Comparison of ENCODE assay signal across 27 cellular contexts in the genomic region with DNA sequence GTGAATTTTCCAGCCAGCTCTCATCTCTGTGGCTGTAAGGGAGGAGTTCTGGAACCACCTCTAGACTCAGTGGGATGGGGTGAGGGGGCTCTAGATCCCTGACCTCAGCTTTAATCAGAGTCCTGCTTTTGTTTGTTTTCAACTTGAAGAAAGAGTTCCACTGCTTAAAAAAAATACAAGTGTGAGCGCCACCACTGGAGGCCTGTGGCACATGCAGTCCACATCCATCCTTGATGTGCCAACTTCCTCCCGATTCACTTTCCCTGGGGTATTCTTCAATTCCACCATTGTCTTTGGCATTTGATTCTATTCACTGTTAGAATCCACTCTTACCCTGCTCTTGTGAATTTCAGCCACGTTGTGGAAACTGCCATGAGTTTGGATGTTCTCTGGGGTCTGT.
DNase-seq lines count a peak whose midpoint lies in the region; ATAC-seq, FAIRE-seq and TF ChIP-seq lines count a peak whose summit lies in the region.
"Had no signal": no experiment of that assay in that cellular context is flagged by ENCODE, and none has a peak within 500 bp of the region (broad histone marks: within the 10 kb centered on the region; RNA-seq: fewer than 3 reads in every experiment).

No MANE protein-coding gene starts in this region.

- intact Hi-C loops in PC-3 (cut with micrococcal nuclease) = no loop called here
- intact Hi-C loops in posterior cingulate gyrus (cut with DNase I) = no loop called here

- TF ChIP-seq CTCF in A549 (IDR thresholded peaks at IDR 0.05) = peak; percentile 11; the same call in 1 of the 3 replicates
- TF ChIP-seq CTCF in GM23338 (conservative IDR thresholded peaks at IDR 0.05; ENCODE audit: low read depth in 2 of 2) = peak; percentile 57 to 60
- TF ChIP-seq CTCF in PC-3 (conservative IDR thresholded peaks at IDR 0.05; ENCODE audit: low read depth, low read length) = peak; percentile 62
- peak; percentile 19 for TF ChIP-seq CTCF in foreskin keratinocyte (conservative IDR thresholded peaks at IDR 0.05)

- ATAC-seq in A549 (peak in 1 of 2 experiments; percentile 53; a peak in 1 of 6 replicates), GM23338 (peak; percentile 66), PC-3 (no peak), foreskin keratinocyte (no peak)
- ATAC-seq: gastroesophageal sphincter had no signal

- H3K79me2 ChIP-seq in GM23338 (replicated peaks; ENCODE audit: insufficient read depth) = no peaks in the 10 kb centered on the region
- no peaks in the 10 kb centered on the region for H3K79me2 ChIP-seq in PC-3 (ENCODE audit: low read length)
- H3K79me2 ChIP-seq: parathyroid adenoma had no signal

- no peaks in the 10 kb centered on the region for H4K20me1 ChIP-seq in GM23338 (replicated peaks; ENCODE audit: insufficient read depth)
- no peaks in the 10 kb centered on the region for H4K20me1 ChIP-seq in PC-3 (ENCODE audit: low read length)

- H3K9me3 ChIP-seq in A549 = no peaks in the 10 kb centered on the region
- no peaks in the 10 kb centered on the region for H3K9me3 ChIP-seq in PC-3 (ENCODE audit: low read length)
- H3K9me3 ChIP-seq: gastroesophageal sphincter had no signal

- no peaks in the 10 kb centered on the region for H3K36me3 ChIP-seq in GM23338 (ENCODE audit: insufficient read depth)
- no peaks in the 10 kb centered on the region for H3K36me3 ChIP-seq in PC-3 (ENCODE audit: low read depth, low read length)
- H3K36me3 ChIP-seq: gastroesophageal sphincter had no signal

- TF ChIP-seq RAD21 in A549 (conservative IDR thresholded peaks at IDR 0.05 in 1 of 2, IDR thresholded peaks at IDR 0.05 in 1 of 2) = no peak

- H3K9me2 ChIP-seq in GM23338 (ENCODE audit: insufficient read depth) = 0 out of 2 replicates have a peak, but pooled peaks cover 3% of the 10 kb centered on the region
- no peaks in the 10 kb centered on the region for H3K9me2 ChIP-seq in PC-3 (replicated peaks; ENCODE audit: low read length)

- no peaks in the 10 kb centered on the region for H3F3A ChIP-seq in GM23338 (replicated peaks; ENCODE audit: low read depth)
- no peaks in the 10 kb centered on the region for H3F3A ChIP-seq in PC-3 (ENCODE audit: low read length, unreplicated experiment)

- no peak overlapping the region for H3K27ac Mint-ChIP-seq in GM23338
- H3K27ac Mint-ChIP-seq: immature natural killer cell, naive B cell had no signal

- no peak overlapping the region for H3K4me3 Mint-ChIP-seq in GM23338
- H3K4me3 Mint-ChIP-seq: immature natural killer cell, naive B cell had no signal

- WGBS in A549 (ENCODE audit: missing lambda C conversion rate) = 10% methylated on average over 3 of the region's 3 CpGs

- no TSS peak for BruUV-seq in PC-3 (replicated peaks; lab: Mats Ljungman, UMichigan)

- no peaks in the 10 kb centered on the region; the same call in 2 of the 3 replicates for H3K36me3 Mint-ChIP-seq in GM23338 (ENCODE audit: low read depth)
- H3K36me3 Mint-ChIP-seq: naive B cell had no signal

- H3K27ac ChIP-seq in A549 = no peak overlapping the region
- no peak overlapping the region for H3K27ac ChIP-seq in GM23338 (ENCODE audit: low read depth)
- no peak overlapping the region for H3K27ac ChIP-seq in PC-3 (ENCODE audit: low read length)
- H3K27ac ChIP-seq in foreskin keratinocyte = no peak overlapping the region
- H3K27ac ChIP-seq: gastroesophageal sphincter, parathyroid adenoma, PC-9, SK-N-MC had no signal

- H2AFZ ChIP-seq in GM23338 (no peak overlapping the region), PC-3 (ENCODE audit: low read length) (no peak overlapping the region)
- H2AFZ ChIP-seq: parathyroid adenoma, PC-9 had no signal

- H3K4me3 ChIP-seq in A549 (no peak overlapping the region), GM23338 (no peak overlapping the region), PC-3 (ENCODE audit: low read length) (no peak overlapping the region)
- H3K4me3 ChIP-seq: gastroesophageal sphincter, lung, PC-9, SK-N-MC had no signal

- FAIRE-seq in A549 (lab: Jason Lieb, UNC) = no peak
- FAIRE-seq: colon, endothelial cell of umbilical vein, GM12891 had no signal

- H3K27me3 ChIP-seq in GM23338 (ENCODE audit: insufficient read depth) (peaks cover 7% of the 10 kb centered on the region; the same call in 1 of the 2 replicates), PC-3 (ENCODE audit: low read length) (no peaks in the 10 kb centered on the region), foreskin keratinocyte (no peaks in the 10 kb centered on the region)

- TF ChIP-seq EP300 in A549 (IDR thresholded peaks at IDR 0.05) = no peak

- H3K4me2 ChIP-seq in A549 = no peak overlapping the region
- H3K4me2 ChIP-seq in GM23338 = no peak overlapping the region
- no peak overlapping the region for H3K4me2 ChIP-seq in PC-3 (ENCODE audit: low read length)
- H3K4me2 ChIP-seq: PC-9 had no signal

- no peak overlapping the region for H3K9ac ChIP-seq in PC-3 (ENCODE audit: low read length)
- H3K9ac ChIP-seq: parathyroid adenoma had no signal

- H3K9me3 Mint-ChIP-seq in GM23338 = peaks cover 7% of the 10 kb centered on the region; the same call in 2 of the 3 replicates

- POLR2A ChIA-PET in A549 (lab: Yijun Ruan, JAX) (no interaction called here), PC-3 (lab: Charles Lee; ENCODE audit: unreplicated experiment) (no interaction called here)

- H3K27me3 Mint-ChIP-seq in GM23338 (ENCODE audit: insufficient read depth, low read depth, poor library complexity) = peaks cover 5% of the 10 kb centered on the region

- peak; percentile 7 to 13 for DNase-seq in A549 (ENCODE audit: low read depth in 1 of 2, low spot score in 1 of 2)
- peak; percentile 73 for DNase-seq in GM23338 (ENCODE audit: low spot score)
- DNase-seq in PC-3 = peak; percentile 28
- no peak for DNase-seq in foreskin keratinocyte
- DNase-seq in activated naive CD4-positive, alpha-beta T cell (lab: John Stamatoyannopoulos, UW) = no peak
- DNase-seq in activated CD4-positive, alpha-beta T cell treated with anti-CD3 and anti-CD28 coated beads for 1 hour = no peak
- DNase-seq in posterior cingulate gyrus = no peak
- DNase-seq in NK-92 treated with Interleukin-12 subunit alpha and Interleukin-12 subunit beta, amount 100 ng/mL, for 24 hours (lab: John Stamatoyannopoulos, UW) = no peak
- DNase-seq: activated CD4-positive, alpha-beta T cell treated with anti-CD3 and anti-CD28 coated beads for 48 hours; activated CD8-positive, alpha-beta memory T cell treated with anti-CD3 and anti-CD28 coated beads, Interleukin-2, amount 50 U/mL, for 4 hours; activated effector memory CD4-positive, alpha-beta T cell treated with anti-CD3 and anti-CD28 coated beads, Interleukin-2, amount 50 U/mL, for 16 hours; COR-L47; immature natural killer cell; naive B cell; NCI-H2029 treated with DMSO at 0.1 percent for 48 hours; NCI-H524; PC-9; stimulated activated CD4-positive, alpha-beta T cell treated with anti-CD3 and anti-CD28 coated beads, Interleukin-4, amount 100 ng/mL, for 4 hours; stimulated activated CD8-positive, alpha-beta memory T cell treated with anti-CD3 and anti-CD28 coated beads, Interleukin-4, amount 100 ng/mL, for 48 hours; substantia nigra had no signal

- CTCF ChIA-PET in A549 (lab: Yijun Ruan, JAX) (no interaction called here), PC-3 (lab: Charles Lee) (no interaction called here)

- TF ChIP-seq POLR2A in A549 (IDR thresholded peaks at IDR 0.05; ENCODE audit: low read length) = no peak

- H3K4me1 ChIP-seq in A549 (no peaks in the 10 kb centered on the region), GM23338 (ENCODE audit: insufficient read depth) (no peaks in the 10 kb centered on the region), PC-3 (ENCODE audit: insufficient read depth, low read length) (no peaks in the 10 kb centered on the region), foreskin keratinocyte (peaks cover 8% of the 10 kb centered on the region)
- H3K4me1 ChIP-seq: gastroesophageal sphincter, parathyroid adenoma had no signal

- peaks cover 9% of the 10 kb centered on the region for H3K4me1 Mint-ChIP-seq in GM23338
- H3K4me1 Mint-ChIP-seq: immature natural killer cell, naive B cell had no signal

TF ChIP-seq in A549, 52 proteins besides CTCF, POLR2A, EP300 and RAD21:
- TF ChIP-seq RCOR1 (IDR thresholded peaks at IDR 0.05; ENCODE audit: low read depth, low read length) (no peak), HOXA7 (CRISPR knock-in tag; IDR thresholded peaks at IDR 0.05) (no peak), SMC3 (IDR thresholded peaks at IDR 0.05) (no peak), KDM1A (IDR thresholded peaks at IDR 0.05; ENCODE audit: low read depth) (no peak), EHMT2 (IDR thresholded peaks at IDR 0.05; ENCODE audit: low read depth) (no peak), TP53 (CRISPR knock-in tag; IDR thresholded peaks at IDR 0.05) (no peak)

TF ChIP-seq in GM23338, 12 proteins besides CTCF, POLR2A, EP300 and RAD21 (continues in another document):
- TF ChIP-seq ZNF331 (CRISPR knock-in tag; IDR thresholded peaks at IDR 0.05; ENCODE audit: low read depth) = no peak
- TF ChIP-seq NANOG (IDR thresholded peaks at IDR 0.05; ENCODE audit: borderline replicate concordance) = no peak

Comparison
In these comparisons a context has a peak if more than half of its experiments do, and no peak if none do; other contexts are left out.
1. DNase-seq: peak in A549 (2 of 2), GM23338 (single experiment) and PC-3 (single experiment); none in foreskin keratinocyte (0 of 2), activated naive CD4-positive, alpha-beta T cell (0 of 4), activated CD4-positive, alpha-beta T cell treated with anti-CD3 and anti-CD28 coated beads for 1 hour (single experiment), posterior cingulate gyrus (0 of 10) and NK-92 treated with Interleukin-12 subunit alpha and Interleukin-12 subunit beta, amount 100 ng/mL, for 24 hours (single experiment).
2. CTCF ChIP-seq: peak in every context shown above with its lines; median percentile 62 in PC-3; 58 in GM23338; 19 in foreskin keratinocyte; 11 in A549.